ENCODE assay signal across 8 cellular contexts in the genomic region with DNA sequence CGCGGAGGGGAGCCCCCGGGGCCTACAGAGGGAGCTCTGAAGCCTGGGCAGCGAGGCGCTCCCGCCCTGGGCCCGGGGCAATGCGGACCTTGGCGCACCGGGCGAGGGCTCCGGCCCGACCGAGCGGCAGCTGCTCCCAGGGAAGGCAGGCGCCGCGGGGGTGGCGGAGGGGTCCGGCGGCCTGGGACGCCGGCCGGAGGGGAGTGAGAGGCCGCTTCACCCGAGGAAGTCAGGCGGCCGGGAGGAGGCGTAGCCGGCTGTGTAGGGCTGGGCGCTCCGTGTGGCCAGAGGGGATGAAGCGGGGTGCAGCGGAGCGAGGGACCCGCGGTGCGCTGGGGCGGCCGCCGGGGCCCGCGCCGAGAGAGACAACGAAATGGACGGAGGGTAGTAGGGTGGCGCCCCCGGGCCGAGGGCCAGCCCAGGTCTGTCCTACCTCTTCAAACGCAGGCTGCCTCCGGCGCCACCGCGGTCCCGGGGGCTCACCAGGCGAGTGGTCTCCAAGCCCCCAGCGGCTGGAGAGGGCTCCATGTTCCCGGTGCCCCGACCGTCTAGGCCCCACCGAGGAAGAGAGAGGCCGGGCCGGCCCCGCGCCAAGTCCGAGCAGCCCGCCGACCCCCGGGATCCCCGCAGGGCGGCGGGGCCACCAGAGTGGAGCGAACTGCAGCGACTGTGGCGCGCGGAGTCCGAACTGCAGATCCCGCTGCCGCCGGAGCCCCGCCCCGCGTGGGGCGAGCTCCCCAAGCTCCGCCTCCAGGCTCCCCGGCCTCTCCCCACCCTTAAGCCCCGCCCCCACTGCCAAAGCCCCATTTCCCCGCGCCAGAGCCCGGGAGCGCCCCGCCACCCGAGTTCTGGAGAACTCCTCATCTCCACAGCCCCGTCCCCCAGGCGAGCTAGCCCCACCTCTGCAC. TPM values are rescaled to one million over a fixed set of nuclear protein-coding genes. Genes with fewer than 3 reads are reported as not detected.
A peak's percentile ranks its signal among the peaks of the same experiment; 100 is the strongest.
DNase-seq lines count a peak whose midpoint lies in the region; ATAC-seq and TF ChIP-seq lines count a peak whose summit lies in the region.

A gene with protein sequence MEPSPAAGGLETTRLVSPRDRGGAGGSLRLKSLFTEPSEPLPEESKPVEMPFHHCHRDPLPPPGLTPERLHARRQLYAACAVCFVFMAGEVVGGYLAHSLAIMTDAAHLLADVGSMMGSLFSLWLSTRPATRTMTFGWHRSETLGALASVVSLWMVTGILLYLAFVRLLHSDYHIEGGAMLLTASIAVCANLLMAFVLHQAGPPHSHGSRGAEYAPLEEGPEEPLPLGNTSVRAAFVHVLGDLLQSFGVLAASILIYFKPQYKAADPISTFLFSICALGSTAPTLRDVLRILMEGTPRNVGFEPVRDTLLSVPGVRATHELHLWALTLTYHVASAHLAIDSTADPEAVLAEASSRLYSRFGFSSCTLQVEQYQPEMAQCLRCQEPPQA (minus strand): TSS at position 669 of the 908 bp plus-strand sequence. CDS start 141 bp downstream, at position 528.

- H3K27me3 ChIP-seq in MG63 = peaks cover 45% of the 10 kb centered on the region

- peak; percentile 60 for ATAC-seq in memory B cell (ENCODE audit: low read depth)

- H3K9me3 ChIP-seq in MG63 = no peaks in the 10 kb centered on the region

- peaks cover 43% of the 10 kb centered on the region for H3K27me3 Mint-ChIP-seq in dendritic cell treated with granulocyte-macrophage colony-stimulating factor and Interleukin-4, amounts not matched to agents 40 ng/mL and 50 ng/mL, for 4 days
- H3K27me3 Mint-ChIP-seq in memory B cell = peaks cover 35% of the 10 kb centered on the region

- H3K4me3 Mint-ChIP-seq in dendritic cell treated with granulocyte-macrophage colony-stimulating factor and Interleukin-4, amounts not matched to agents 40 ng/mL and 50 ng/mL, for 4 days = peak within 1 kb of the TSS; percentile 78
- H3K4me3 Mint-ChIP-seq in memory B cell = peak within 1 kb of the TSS; percentile 92

- TF ChIP-seq CTCF in GM12865 (IDR thresholded peaks at IDR 0.05; ENCODE audit: insufficient read depth, low read depth, low read length, missing control alignments) = no peak

- H3K36me3 ChIP-seq in MG63 = no peaks in the 10 kb centered on the region

- no peaks in the 10 kb centered on the region for H3K9me3 Mint-ChIP-seq in dendritic cell treated with granulocyte-macrophage colony-stimulating factor and Interleukin-4, amounts not matched to agents 40 ng/mL and 50 ng/mL, for 4 days
- H3K9me3 Mint-ChIP-seq in memory B cell = no peaks in the 10 kb centered on the region

- peaks cover 20% of the 10 kb centered on the region for H3K4me1 Mint-ChIP-seq in dendritic cell treated with granulocyte-macrophage colony-stimulating factor and Interleukin-4, amounts not matched to agents 40 ng/mL and 50 ng/mL, for 4 days (ENCODE audit: low read depth)
- peaks cover 18% of the 10 kb centered on the region for H3K4me1 Mint-ChIP-seq in memory B cell

- H3K4me3 ChIP-seq in GM12865 (ENCODE audit: low read depth, low read length) = peak within 1 kb of the TSS; percentile 50
- peak within 1 kb of the TSS; percentile 38 for H3K4me3 ChIP-seq in MG63

- DNase-seq in GM12865 (ENCODE audit: low read depth) = peak; percentile 71
- no peak for DNase-seq in MG63
- DNase-seq in activated CD4-positive, alpha-beta T cell treated with anti-CD3 and anti-CD28 coated beads for 4 hours = peak; percentile 77
- DNase-seq in memory B cell (ENCODE audit: low spot score in 2 of 2) = peak; percentile 41 to 52
- DNase-seq in stimulated activated CD4-positive, alpha-beta T cell treated with anti-CD3 and anti-CD28 coated beads, TNF-alpha, amount 100 ng/mL, for 48 hours (ENCODE audit: low read depth in 3 of 3) = peak; percentile 52 to 80 (median 56)
- no peak for DNase-seq in cortex of kidney (lab: John Stamatoyannopoulos, UW)
- no peak for DNase-seq in NCI-H187 treated with DMSO at 0.1 percent for 48 hours (lab: John Stamatoyannopoulos, UW)

- no peaks in the 10 kb centered on the region for H3K36me3 Mint-ChIP-seq in dendritic cell treated with granulocyte-macrophage colony-stimulating factor and Interleukin-4, amounts not matched to agents 40 ng/mL and 50 ng/mL, for 4 days (ENCODE audit: low read depth)
- H3K36me3 Mint-ChIP-seq in memory B cell = no peaks in the 10 kb centered on the region

- intact Hi-C loops in dendritic cell treated with granulocyte-macrophage colony-stimulating factor and Interleukin-4, amounts not matched to agents 40 ng/mL and 50 ng/mL, for 4 days (cut with micrococcal nuclease) = no loop called here

- H3K27ac Mint-ChIP-seq in dendritic cell treated with granulocyte-macrophage colony-stimulating factor and Interleukin-4, amounts not matched to agents 40 ng/mL and 50 ng/mL, for 4 days = no peak within 1 kb of the TSS
- H3K27ac Mint-ChIP-seq in memory B cell = no peak within 1 kb of the TSS

RNA-seq across cellular contexts. Expression of the gene that starts here (rescaled TPM):
- not detected in 2 replicates for total RNA-seq in MG63 (2014; rRNA removed; shearing (Covaris generic); ENCODE audit: low replicate concordance)

Comparison
In these comparisons a context has a peak if more than half of its experiments do, and no peak if none do; other contexts are left out.
1. DNase-seq: peak in GM12865 (single experiment), activated CD4-positive, alpha-beta T cell treated with anti-CD3 and anti-CD28 coated beads for 4 hours (2 of 2), memory B cell (2 of 2) and stimulated activated CD4-positive, alpha-beta T cell treated with anti-CD3 and anti-CD28 coated beads, TNF-alpha, amount 100 ng/mL, for 48 hours (3 of 3); none in MG63 (single experiment), cortex of kidney (single experiment) and NCI-H187 treated with DMSO at 0.1 percent for 48 hours (single experiment).